8 cellular contexts compared by ENCODE assay signal in genomic region chr4:37666625-37667071, GRCh38. TPM values are rescaled to one million over a fixed set of nuclear protein-coding genes. Genes with fewer than 3 reads are reported as not detected.
A peak's percentile ranks its signal among the peaks of the same experiment; 100 is the strongest.
DNase-seq lines count a peak whose midpoint lies in the region; ATAC-seq, FAIRE-seq and TF ChIP-seq lines count a peak whose summit lies in the region.

No MANE protein-coding gene starts in this region.

- DNase-seq in MV-4-11 (lab: John Stamatoyannopoulos, UW) = peak; percentile 52
- DNase-seq in body of pancreas = peak in 2 of 4 donors; percentile 29 to 43
- DNase-seq in urothelium cell line (ENCODE audit: low spot score) = peak; percentile 73
- DNase-seq in effector CD4-positive, alpha-beta T cell = no peak
- no peak for DNase-seq in putamen (ENCODE audit: low spot score)
- no peak for DNase-seq in cerebellar nuclear complex (lab: John Stamatoyannopoulos, UW)

- no peaks in the 10 kb centered on the region for H3K36me3 ChIP-seq in body of pancreas (replicated peaks in 1 of 2; ENCODE audit: insufficient read depth in 1 of 2, low read depth in 2 of 2)
- no peaks in the 10 kb centered on the region for H3K36me3 ChIP-seq in liver (ENCODE audit: control insufficient read depth in 4 of 4, insufficient read depth in 3 of 4, low read depth in 1 of 4, low read length in 3 of 4)

- TF ChIP-seq RAD21 in liver (IDR thresholded peaks at IDR 0.05) = no peak

- WGBS in body of pancreas, 2 donors = 56 to 61% methylated on average over 6 of the region's 6 CpGs
- 63% methylated on average over 6 of the region's 6 CpGs for WGBS in liver

- H3K9me3 ChIP-seq in body of pancreas = no peaks in the 10 kb centered on the region
- no peaks in the 10 kb centered on the region for H3K9me3 ChIP-seq in liver (ENCODE audit: control insufficient read depth in 4 of 4, low read length in 3 of 4)

- H3K27ac ChIP-seq in body of pancreas (peak overlapping the region in 2 of 4 donors; percentile 33 to 40), liver (ENCODE audit: low read depth in 1 of 2, low read length in 2 of 2) (peak overlapping the region; percentile 78 to 80)

- FAIRE-seq in urothelium cell line (lab: Jason Lieb, UNC) = no peak

- intact Hi-C loops in body of pancreas (cut with DNase I) = no loop called here

- H3K4me1 ChIP-seq in body of pancreas (peaks cover 40% of the 10 kb centered on the region), liver (ENCODE audit: control insufficient read depth in 4 of 4, insufficient read depth in 4 of 4, low read length in 3 of 4) (peaks cover 8 to 39% (median 25%) of the 10 kb centered on the region in 4 donors)

- no peak overlapping the region for H3K9ac ChIP-seq in liver (ENCODE audit: low read depth in 1 of 2, low read length in 2 of 2)

- no peak overlapping the region for H3K4me3 ChIP-seq in body of pancreas
- no peak overlapping the region for H3K4me3 ChIP-seq in liver (ENCODE audit: low read depth in 1 of 3, low read length in 3 of 3)

- no peak for TF ChIP-seq POLR2A in body of pancreas (IDR thresholded peaks at IDR 0.05)

- TF ChIP-seq CTCF in body of pancreas (IDR thresholded peaks at IDR 0.05) (no peak), liver (IDR thresholded peaks at IDR 0.05; ENCODE audit: low read depth, low read length, missing input control) (no peak)

- H3K27me3 ChIP-seq in body of pancreas (no peaks in the 10 kb centered on the region), liver (ENCODE audit: control insufficient read depth in 4 of 4, insufficient read depth in 4 of 4, low read length in 3 of 4) (no peaks in the 10 kb centered on the region)

- ATAC-seq in GM19438 (IDR thresholded peaks at IDR 0.05; ENCODE audit: low read depth, unreplicated experiment) = peak; percentile 60
- ATAC-seq in body of pancreas = peak; percentile 74

TF ChIP-seq in liver, 16 proteins besides CTCF, POLR2A, EP300 and RAD21:
- TF ChIP-seq NR2F2 (IDR thresholded peaks at IDR 0.05) (peak; percentile 26), ZBTB33 (IDR thresholded peaks at IDR 0.05) (no peak), TAF1 (conservative IDR thresholded peaks at IDR 0.05) (no peak), MAX (IDR thresholded peaks at IDR 0.05) (peak; percentile 42)

RNA-seq across cellular contexts. Expression of gene RELL1, which starts 19.5 kb away (rescaled TPM):
- 10 to 100 TPM; 12.5 to 15.0 TPM for total RNA-seq in body of pancreas
- total RNA-seq in liver = 10 to 100 TPM; 12.9 to 16.8 TPM
- 1 to 10 TPM; 1.5 to 1.8 TPM for polyA plus RNA-seq in liver

Comparison
In these comparisons a context has a peak if more than half of its experiments do, and no peak if none do; other contexts are left out.
1. DNase-seq: peak in MV-4-11 (single experiment) and urothelium cell line (single experiment); none in effector CD4-positive, alpha-beta T cell (single experiment), putamen (single experiment) and cerebellar nuclear complex (0 of 2).